In genomic region chr2:74514368-74515270, GRCh38 we compare ENCODE assay signal across 10 cellular contexts. TPM values are rescaled to one million over a fixed set of nuclear protein-coding genes. Genes with fewer than 3 reads are reported as not detected.
DNase-seq lines count a peak whose midpoint lies in the region; ATAC-seq and TF ChIP-seq lines count a peak whose summit lies in the region.
"Had no signal": no experiment of that assay in that cellular context is flagged by ENCODE, and none has a peak within 500 bp of the region (broad histone marks: within the 10 kb centered on the region; RNA-seq: fewer than 3 reads in every experiment).

Gene TLX2 (plus strand): TSS chr2:74514450. CDS start chr2:74514807, 357 bp downstream.

- H3K27ac ChIP-seq in mammary epithelial cell (ENCODE audit: insufficient read depth, low read depth, low read length) (no peak within 1 kb of the TSS), breast epithelium (no peak within 1 kb of the TSS), Panc1 (ENCODE audit: low read length) (no peak within 1 kb of the TSS), suprapubic skin (no peak within 1 kb of the TSS)

- peak within 1 kb of the TSS; percentile 46 for H2AFZ ChIP-seq in mammary epithelial cell (ENCODE audit: low read depth, low read length)

- WGBS in mammary epithelial cell (ENCODE audit: low coverage, missing lambda C conversion rate), result 40% methylated on average over 1 of the region's 82 CpGs
- WGBS in suprapubic skin, result 0% methylated on average over 17 of the region's 82 CpGs

- H3K79me2 ChIP-seq in mammary epithelial cell (ENCODE audit: insufficient read depth, low read length), result no peaks in the 10 kb centered on the region

- CTCF ChIA-PET in mammary epithelial cell (lab: Charles Lee; ENCODE audit: low non-redundant PET) (no interaction called here), Panc1 (lab: Charles Lee) (no interaction called here)

- H3K4me1 ChIP-seq in mammary epithelial cell (ENCODE audit: insufficient read depth, low read length) (peaks cover 19% of the 10 kb centered on the region), breast epithelium (no peaks in the 10 kb centered on the region), Panc1 (ENCODE audit: control insufficient read depth, insufficient read depth, low read length) (no peaks in the 10 kb centered on the region), suprapubic skin (peaks cover 37% of the 10 kb centered on the region)

- H4K20me1 ChIP-seq in mammary epithelial cell (ENCODE audit: insufficient read depth, low read length), result no peaks in the 10 kb centered on the region

- TF ChIP-seq CTCF in mammary epithelial cell (conservative IDR thresholded peaks at IDR 0.05 in 1 of 2, IDR thresholded peaks at IDR 0.05 in 1 of 2; ENCODE audit: extremely low read depth in 1 of 2, insufficient read depth in 1 of 2, low read depth in 1 of 2, low read length in 2 of 2), result no peak
- no peak for TF ChIP-seq CTCF in breast epithelium (IDR thresholded peaks at IDR 0.05)
- no peak for TF ChIP-seq CTCF in Panc1 (IDR thresholded peaks at IDR 0.05)
- TF ChIP-seq CTCF in suprapubic skin (IDR thresholded peaks at IDR 0.05), result no peak

- peak; percentile 32 for ATAC-seq in Panc1
- no peak for ATAC-seq in HG03135 (IDR thresholded peaks at IDR 0.05; ENCODE audit: unreplicated experiment)
- no peak for ATAC-seq in GM21717 (IDR thresholded peaks at IDR 0.05; ENCODE audit: unreplicated experiment)

- H3K27me3 ChIP-seq in mammary epithelial cell (ENCODE audit: insufficient read depth, low read length), result peaks cover 30% of the 10 kb centered on the region
- H3K27me3 ChIP-seq in breast epithelium, result peaks cover 17 to 78% of the 10 kb centered on the region in 2 donors
- no peaks in the 10 kb centered on the region for H3K27me3 ChIP-seq in Panc1 (ENCODE audit: control insufficient read depth, insufficient read depth, low read length)
- peaks cover 100% of the 10 kb centered on the region for H3K27me3 ChIP-seq in suprapubic skin

- POLR2A ChIA-PET in Panc1 (lab: Charles Lee), result interaction anchor here (0.7 kb wide), 1 partner anchor 14 kb away, joined by 12 read pairs; no protein-coding TSS in a partner anchor

- no peak within 1 kb of the TSS for H3K9ac ChIP-seq in mammary epithelial cell (ENCODE audit: insufficient read depth, low read length)

- H3K36me3 ChIP-seq in mammary epithelial cell (ENCODE audit: insufficient read depth, low read length) (no peaks in the 10 kb centered on the region), breast epithelium (no peaks in the 10 kb centered on the region), Panc1 (ENCODE audit: control insufficient read depth, insufficient read depth, low read length) (no peaks in the 10 kb centered on the region), suprapubic skin (no peaks in the 10 kb centered on the region)

- H3K4me3 ChIP-seq in mammary epithelial cell (replicated peaks in 1 of 3; ENCODE audit: insufficient read depth in 1 of 3, low read depth in 2 of 3, low read length in 3 of 3), result peak within 1 kb of the TSS in 2 of 3 experiments; percentile 7 to 24
- H3K4me3 ChIP-seq in breast epithelium, result peak within 1 kb of the TSS in 1 of 3 donors; percentile 68
- peak within 1 kb of the TSS in 1 of 2 experiments; percentile 37; a peak in 1 of 4 replicates for H3K4me3 ChIP-seq in Panc1 (ENCODE audit: low read depth in 2 of 2, low read length in 2 of 2)
- H3K4me3 ChIP-seq in iPS-11a (ENCODE audit: low read depth, low read length), result peak within 1 kb of the TSS; percentile 20
- peak within 1 kb of the TSS; percentile 27 for H3K4me3 ChIP-seq in suprapubic skin

- no TSS peak for BruUV-seq in mammary epithelial cell (replicated peaks; lab: Mats Ljungman, UMichigan)
- no TSS peak for BruUV-seq in Panc1 (replicated peaks; lab: Mats Ljungman, UMichigan)

- peaks cover 7% of the 10 kb centered on the region for H3K9me3 ChIP-seq in mammary epithelial cell (replicated peaks; ENCODE audit: insufficient read depth, low read length)
- H3K9me3 ChIP-seq in breast epithelium, result no peaks in the 10 kb centered on the region
- no peaks in the 10 kb centered on the region for H3K9me3 ChIP-seq in Panc1 (ENCODE audit: control insufficient read depth, insufficient read depth, low read depth, low read length)
- no peaks in the 10 kb centered on the region for H3K9me3 ChIP-seq in suprapubic skin

- DNase-seq in mammary epithelial cell, result no peak
- no peak for DNase-seq in breast epithelium (ENCODE audit: low spot score in 2 of 2)
- DNase-seq in Panc1 (ENCODE audit: low read depth, low spot score), result no peak
- DNase-seq in suprapubic skin (ENCODE audit: low spot score in 2 of 2), result no peak
- no peak for DNase-seq in CD1c-positive myeloid dendritic cell (ENCODE audit: extremely low spot score)
- DNase-seq: occipital lobe had no signal

- intact Hi-C loops in mammary epithelial cell (cut with micrococcal nuclease), result no loop called here
- intact Hi-C loops in breast epithelium (cut with DNase I; ENCODE audit: low total_unique reads), result no loop called here
- intact Hi-C loops in Panc1 (cut with micrococcal nuclease; ENCODE audit: unreplicated experiment), result no loop called here

- no peak for TF ChIP-seq EP300 in suprapubic skin (IDR thresholded peaks at IDR 0.05)

- dilution Hi-C loops in mammary epithelial cell (cut with HindIII; ENCODE audit: low sequenced_read_pairs), result no loop called here

- in situ Hi-C loops in mammary epithelial cell (cut with MboI; ENCODE audit: low sequenced_read_pairs in 2 of 2) (no loop called here), Panc1 (cut with HindIII; ENCODE audit: low pct_unique_long_range_greater_than_20kb, low sequenced_read_pairs) (no loop called here)

- TF ChIP-seq POLR2A in breast epithelium (IDR thresholded peaks at IDR 0.05) (no peak), suprapubic skin (IDR thresholded peaks at IDR 0.05) (no peak)

- H3K4me2 ChIP-seq in mammary epithelial cell (ENCODE audit: insufficient read depth, low read depth, low read length), result peak within 1 kb of the TSS; percentile 74

RNA-seq across cellular contexts. Expression of gene TLX2, which starts in this region (rescaled TPM):
- under 1 TPM in 1 of 2 donors, not detected in 1; 0.33 TPM for total RNA-seq in mammary epithelial cell
- 0.05 TPM for polyA plus RNA-seq in mammary epithelial cell
- polyA minus RNA-seq in mammary epithelial cell, result not detected
- total RNA-seq in breast epithelium, result not detected
- total RNA-seq in Panc1 (2021; ENCODE audit: unreplicated experiment), result not detected
- 0.17 TPM for polyA plus RNA-seq in Panc1 (2012; ENCODE audit: insufficient read length)
- under 1 TPM in 1 of 4 donors, not detected in 3; 0.56 TPM for total RNA-seq in suprapubic skin
- total RNA-seq: dermis microvascular lymphatic vessel endothelial cell, occipital lobe had no signal

Comparison
In these comparisons a context has a peak if more than half of its experiments do, and no peak if none do; other contexts are left out.
1. Peak in ATAC-seq in Panc1; RNA of the gene not detected or under 1 TPM.